28 cellular contexts compared by ENCODE assay signal in the genomic region with DNA sequence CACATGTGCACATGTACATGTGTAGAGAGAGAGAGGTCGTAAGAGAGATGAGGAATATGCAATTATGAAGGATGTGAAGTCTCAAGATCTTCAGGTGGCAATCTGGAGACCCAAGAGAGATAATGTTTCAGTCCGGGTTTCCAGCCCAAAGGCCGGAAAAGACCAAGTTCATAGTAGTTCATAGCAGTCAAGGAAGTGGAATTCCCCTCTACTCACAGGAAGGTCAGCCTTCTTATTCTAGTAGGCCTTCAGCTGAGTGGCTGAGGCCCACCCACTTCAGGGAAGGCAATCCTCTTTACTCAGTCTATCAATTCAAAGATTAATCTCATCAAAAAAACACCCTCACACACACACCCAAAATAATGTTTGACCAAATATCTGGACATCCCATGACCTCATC.
"Had no signal": no experiment of that assay in that cellular context is flagged by ENCODE, and none has a peak within 500 bp of the region (broad histone marks: within the 10 kb centered on the region; RNA-seq: fewer than 3 reads in every experiment).

No MANE protein-coding gene starts in this region.

- ATAC-seq: naive thymus-derived CD8-positive, alpha-beta T cell; sciatic nerve; stimulated activated naive CD8-positive, alpha-beta T cell treated with anti-CD3 and anti-CD28 coated beads, Interleukin-15, amount 100 ng/mL, for 72 hours; upper lobe of right lung had no signal

- H3K9me3 Mint-ChIP-seq: central memory CD8-positive, alpha-beta T cell; dendritic cell treated with granulocyte-macrophage colony-stimulating factor and Interleukin-4, amounts not matched to agents 40 ng/mL and 50 ng/mL, for 4 days; naive thymus-derived CD8-positive, alpha-beta T cell had no signal

- H3K27me3 ChIP-seq: colonic mucosa, esophagus squamous epithelium, neutrophil, suprapubic skin, transverse colon, upper lobe of right lung, uterus had no signal

- H3K4me2 ChIP-seq: smooth muscle cell had no signal

- H3K27ac Mint-ChIP-seq: dendritic cell treated with granulocyte-macrophage colony-stimulating factor and Interleukin-4, amounts not matched to agents 40 ng/mL and 50 ng/mL, for 4 days; naive thymus-derived CD8-positive, alpha-beta T cell; progenitor cell of endocrine pancreas had no signal

- H3K4me3 ChIP-seq: colonic mucosa, esophagus squamous epithelium, smooth muscle cell, suprapubic skin, transverse colon, upper lobe of right lung, uterus had no signal

- H3K27ac ChIP-seq: colonic mucosa, esophagus squamous epithelium, neutrophil, parathyroid adenoma, suprapubic skin, transverse colon, upper lobe of right lung, uterus had no signal

- H3K9me3 ChIP-seq: colonic mucosa, esophagus squamous epithelium, neutrophil, suprapubic skin, transverse colon, upper lobe of right lung, uterus had no signal

- DNase-seq: colonic mucosa; effector memory CD4-positive, alpha-beta T cell; erythroblast; esophagus squamous epithelium; head of caudate nucleus; islet precursor cell; kidney glomerular epithelial cell; mesendoderm; naive thymus-derived CD8-positive, alpha-beta T cell; stimulated activated CD4-positive, alpha-beta T cell treated with anti-CD3 and anti-CD28 coated beads, Interleukin-12 subunit alpha, Interleukin-12 subunit beta, amount 100 ng/mL, for 4 hours; stimulated activated CD4-positive, alpha-beta T cell treated with anti-CD3 and anti-CD28 coated beads, Interleukin-1b, Interleukin-23, amount 100 ng/mL, for 48 hours; stimulated activated CD4-positive, alpha-beta T cell treated with anti-CD3 and anti-CD28 coated beads, Interleukin-4, amount 100 ng/mL, for 1 hour; stimulated activated CD8-positive, alpha-beta memory T cell treated with anti-CD3 and anti-CD28 coated beads, Interleukin-4, amount 100 ng/mL, for 48 hours; stimulated activated naive CD4-positive, alpha-beta T cell; stimulated activated naive CD8-positive, alpha-beta T cell treated with anti-CD3 and anti-CD28 coated beads, Interleukin-15, amount 100 ng/mL, for 72 hours; transverse colon; upper lobe of right lung; uterus had no signal

- H3K27me3 Mint-ChIP-seq: central memory CD8-positive, alpha-beta T cell; naive thymus-derived CD8-positive, alpha-beta T cell; progenitor cell of endocrine pancreas; stimulated activated naive CD8-positive, alpha-beta T cell treated with anti-CD3 and anti-CD28 coated beads, Interleukin-15, amount 100 ng/mL, for 72 hours had no signal

- H3K4me1 ChIP-seq: colonic mucosa, parathyroid adenoma, uterus had no signal

- H3K9ac ChIP-seq: parathyroid adenoma had no signal

- FAIRE-seq: frontal cortex had no signal

- H3K4me3 Mint-ChIP-seq: central memory CD8-positive, alpha-beta T cell; dendritic cell treated with granulocyte-macrophage colony-stimulating factor and Interleukin-4, amounts not matched to agents 40 ng/mL and 50 ng/mL, for 4 days; neural crest cell; stimulated activated naive CD8-positive, alpha-beta T cell treated with anti-CD3 and anti-CD28 coated beads, Interleukin-15, amount 100 ng/mL, for 72 hours had no signal

- H3K36me3 ChIP-seq: colonic mucosa, esophagus squamous epithelium, neutrophil, suprapubic skin, transverse colon, upper lobe of right lung, uterus had no signal

- H3K36me3 Mint-ChIP-seq: naive thymus-derived CD8-positive, alpha-beta T cell had no signal

- H3K79me2 ChIP-seq: parathyroid adenoma had no signal

- H2AFZ ChIP-seq: parathyroid adenoma had no signal
